In the genomic region with DNA sequence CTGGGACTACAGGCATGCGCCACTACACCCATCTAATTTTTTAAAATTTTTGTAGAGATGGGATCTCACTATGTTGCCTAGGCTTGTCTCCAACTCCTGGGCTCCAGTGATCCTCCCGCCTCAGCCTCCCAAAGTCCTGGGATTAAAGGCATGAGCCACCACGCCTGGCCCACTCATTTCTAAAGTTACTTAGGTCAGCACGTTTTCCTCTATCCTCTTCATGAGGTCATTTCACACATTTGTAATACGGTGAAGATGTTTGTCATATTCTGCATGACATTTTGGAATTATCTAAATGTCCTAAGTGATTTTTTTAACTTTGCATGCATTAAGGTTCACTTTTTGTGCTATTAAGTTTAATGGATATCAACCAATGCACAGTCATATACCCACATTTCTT, we compare ENCODE assay signal across 27 cellular contexts. TPM values are rescaled to one million over a fixed set of nuclear protein-coding genes. Genes with fewer than 3 reads are reported as not detected.
"Had no signal": no experiment of that assay in that cellular context is flagged by ENCODE, and none has a peak within 500 bp of the region (broad histone marks: within the 10 kb centered on the region; RNA-seq: fewer than 3 reads in every experiment).

No MANE protein-coding gene starts in this region.

- H3K4me3 Mint-ChIP-seq: activated CD4-positive, alpha-beta memory T cell treated with anti-CD3 and anti-CD28 coated beads for 36 hours; activated CD4-positive, alpha-beta T cell treated with anti-CD3 and anti-CD28 coated beads, Interleukin-2, amount 10 ng/mL, durations not matched to agents 7 days and 5 days; activated naive CD4-positive, alpha-beta T cell treated with anti-CD3 and anti-CD28 coated beads for 36 hours; activated naive CD8-positive, alpha-beta T cell; activated T-helper 17 cell treated with anti-CD3 and anti-CD28 coated beads, Interleukin-2, amount 50 U/mL, for 72 hours; T-cell had no signal

- H3K9me3 Mint-ChIP-seq: activated CD4-positive, alpha-beta memory T cell treated with anti-CD3 and anti-CD28 coated beads for 36 hours; activated CD4-positive, alpha-beta T cell treated with anti-CD3 and anti-CD28 coated beads, Interleukin-2, amount 10 ng/mL, durations not matched to agents 7 days and 5 days; activated naive CD4-positive, alpha-beta T cell treated with anti-CD3 and anti-CD28 coated beads for 36 hours; activated T-helper 17 cell treated with anti-CD3 and anti-CD28 coated beads, Interleukin-2, amount 50 U/mL, for 72 hours; T-cell had no signal

- H3K4me1 Mint-ChIP-seq: activated T-helper 17 cell treated with anti-CD3 and anti-CD28 coated beads, Interleukin-2, amount 50 U/mL, for 72 hours had no signal

- H3K36me3 Mint-ChIP-seq: activated CD4-positive, alpha-beta memory T cell treated with anti-CD3 and anti-CD28 coated beads for 36 hours had no signal

- H3K27me3 Mint-ChIP-seq: activated CD4-positive, alpha-beta memory T cell treated with anti-CD3 and anti-CD28 coated beads for 36 hours; activated CD4-positive, alpha-beta T cell treated with anti-CD3 and anti-CD28 coated beads, Interleukin-2, amount 10 ng/mL, durations not matched to agents 7 days and 5 days; activated T-helper 17 cell treated with anti-CD3 and anti-CD28 coated beads, Interleukin-2, amount 50 U/mL, for 72 hours; T-cell had no signal

- DNase-seq: activated CD4-positive, alpha-beta memory T cell treated with anti-CD3 and anti-CD28 coated beads for 36 hours; activated CD4-positive, alpha-beta T cell treated with anti-CD3 and anti-CD28 coated beads, Interleukin-2, amount 10 ng/mL, durations not matched to agents 7 days and 5 days; activated CD4-positive, CD25-positive, alpha-beta regulatory T cell; activated gamma-delta T cell; activated naive CD4-positive, alpha-beta T cell treated with anti-CD3 and anti-CD28 coated beads for 36 hours; activated T-cell treated with anti-CD3 and anti-CD28 coated beads for 4 hours; activated T-cell treated with anti-CD3 and anti-CD28 coated beads, Interleukin-2, amount 50 U/mL, for 48 hours; amygdala; caudate nucleus; Kasumi-1; NCI-H1105 treated with DMSO at 0.1 percent for 48 hours; NCI-H1436 treated with DMSO at 0.1 percent for 48 hours; NCI-H187; NCI-H2081; NCI-H446; NCI-H524; SIG-M5; T-cell; T-helper 2 cell; T1000 had no signal

- FAIRE-seq: TTC549 had no signal

- H3K27ac Mint-ChIP-seq: activated CD4-positive, alpha-beta memory T cell treated with anti-CD3 and anti-CD28 coated beads for 36 hours; activated CD4-positive, alpha-beta T cell treated with anti-CD3 and anti-CD28 coated beads, Interleukin-2, amount 10 ng/mL, durations not matched to agents 7 days and 5 days; activated naive CD4-positive, alpha-beta T cell treated with anti-CD3 and anti-CD28 coated beads for 36 hours; activated naive CD8-positive, alpha-beta T cell; activated T-helper 17 cell treated with anti-CD3 and anti-CD28 coated beads, Interleukin-2, amount 50 U/mL, for 72 hours; T-cell had no signal

- ATAC-seq: activated T-helper 17 cell treated with anti-CD3 and anti-CD28 coated beads, Interleukin-2, amount 50 U/mL, for 72 hours; T-cell had no signal

- H3K27ac ChIP-seq: VCaP had no signal

RNA-seq across cellular contexts. Expression of a gene that starts 55.9 kb away (rescaled TPM):
- total RNA-seq: activated CD4-positive, alpha-beta memory T cell treated with anti-CD3 and anti-CD28 coated beads for 36 hours; activated CD4-positive, alpha-beta T cell treated with anti-CD3 and anti-CD28 coated beads, Interleukin-2, amount 10 ng/mL, durations not matched to agents 7 days and 5 days; activated CD8-positive, alpha-beta memory T cell treated with anti-CD3 and anti-CD28 coated beads for 36 hours; activated naive CD4-positive, alpha-beta T cell treated with anti-CD3 and anti-CD28 coated beads for 36 hours; activated T-helper 17 cell treated with anti-CD3 and anti-CD28 coated beads, Interleukin-2, amount 50 U/mL, for 72 hours; cerebellum; RPMI7951; T-cell had no signal
